ENCODE assay signal across 8 cellular contexts in the genomic region with DNA sequence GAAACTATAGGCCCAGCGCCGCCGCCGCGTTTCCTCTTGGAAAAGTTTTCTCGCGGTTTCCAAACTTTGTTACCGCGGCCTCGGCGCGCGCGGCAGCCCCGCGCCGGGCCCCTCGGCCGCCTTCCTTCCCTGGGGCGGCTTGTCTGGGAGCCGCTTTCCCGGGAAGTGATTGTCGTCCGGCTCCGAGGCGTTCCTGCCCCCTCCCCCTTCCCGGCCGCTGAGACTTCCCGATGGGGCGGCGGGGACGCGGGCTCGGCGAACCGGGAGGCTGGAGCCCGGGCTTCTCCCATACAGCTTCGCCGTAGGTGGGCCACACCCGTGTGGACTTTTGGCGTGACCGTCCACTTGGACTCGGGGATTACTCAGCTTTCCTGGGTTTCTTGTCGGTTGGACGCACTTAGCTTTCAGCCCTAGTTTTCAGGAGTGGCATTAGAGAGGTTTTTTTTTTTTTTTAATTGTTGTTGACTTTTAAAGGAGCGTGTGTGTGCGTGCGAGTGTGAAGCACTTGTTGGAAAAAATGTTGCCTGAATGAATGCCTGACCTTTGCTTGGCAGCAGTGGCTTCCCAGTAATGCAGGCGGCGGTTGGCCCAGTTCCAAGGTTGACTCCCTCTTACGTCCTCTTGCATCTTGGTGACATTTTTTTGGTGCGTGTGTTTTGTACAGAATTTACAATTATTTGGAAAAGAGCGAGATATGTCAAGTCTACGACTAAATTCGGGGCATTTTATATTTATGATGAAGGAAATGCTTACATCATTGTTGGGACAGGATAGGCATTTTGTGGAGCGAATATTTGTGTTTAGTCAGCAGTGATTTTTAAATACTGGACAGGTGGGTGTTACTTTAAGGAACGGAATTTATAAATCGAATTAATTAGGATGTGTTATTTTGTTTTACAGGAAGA. TPM values are rescaled to one million over a fixed set of nuclear protein-coding genes. Genes with fewer than 3 reads are reported as not detected.
DNase-seq lines count a peak whose midpoint lies in the region; ATAC-seq and FAIRE-seq lines count a peak whose summit lies in the region.

No MANE protein-coding gene starts in this region.

- H3K9me3 ChIP-seq in small intestine (ENCODE audit: control insufficient read depth, low read depth), result no peaks in the 10 kb centered on the region

- H3K4me1 ChIP-seq in small intestine (ENCODE audit: control insufficient read depth in 2 of 2, insufficient read depth in 1 of 2, low read depth in 1 of 2, low read length in 1 of 2), result peaks cover 0 to 7% of the 10 kb centered on the region in 2 donors

- DNase-seq in C1 segment of cervical spinal cord (lab: John Stamatoyannopoulos, UW), result peak in 11 of 14 donors; percentile 29 to 77 (median 59)
- peak; percentile 74 for DNase-seq in NCI-H1105 treated with DMSO at 0.1 percent for 48 hours (lab: John Stamatoyannopoulos, UW)
- DNase-seq in UCSD-AML1 (lab: John Stamatoyannopoulos, UW; ENCODE audit: unreplicated experiment), result peak; percentile 64
- peak; percentile 37 for DNase-seq in cerebellar cortex (ENCODE audit: low spot score)
- DNase-seq in islet precursor cell, result peak; percentile 74
- peak; percentile 93 for DNase-seq in small intestine

- no peaks in the 10 kb centered on the region for H3K27me3 ChIP-seq in small intestine (ENCODE audit: control insufficient read depth in 2 of 2, insufficient read depth in 2 of 2, low read length in 2 of 2)

- 2 to 4% (median 2%) methylated on average over 52 to 58 of the region's 58 CpGs for WGBS in small intestine, 3 donors

- no peak for FAIRE-seq in small intestine (lab: Jason Lieb, UNC)

- peak overlapping the region; percentile 81 to 98 for H3K4me3 ChIP-seq in small intestine (ENCODE audit: low read depth in 1 of 2, low read length in 2 of 2)

- ATAC-seq in GM21529 (IDR thresholded peaks at IDR 0.05; ENCODE audit: unreplicated experiment), result peak; percentile 19
- no peak for ATAC-seq in GM19023 (IDR thresholded peaks at IDR 0.05; ENCODE audit: unreplicated experiment)

- peak overlapping the region; percentile 98 to 99 for H3K27ac ChIP-seq in small intestine (ENCODE audit: low read depth in 1 of 2, low read length in 1 of 2)

- peaks cover 0 to 2% of the 10 kb centered on the region in 2 donors for H3K36me3 ChIP-seq in small intestine (ENCODE audit: control insufficient read depth in 2 of 2, insufficient read depth in 2 of 2, low read length in 2 of 2)

RNA-seq across cellular contexts. Expression of a gene that starts 0.8 kb away (rescaled TPM):
- polyA plus RNA-seq in small intestine, result 100 to 1,000 TPM; 145 to 222 (median 169) TPM

Comparison
In these comparisons a context has a peak if more than half of its experiments do, and no peak if none do; other contexts are left out.
1. DNase-seq: peak in every context shown above with its lines; median percentile 93 in small intestine; 74 in NCI-H1105 treated with DMSO at 0.1 percent for 48 hours; 74 in islet precursor cell; 64 in UCSD-AML1; 59 in C1 segment of cervical spinal cord; 37 in cerebellar cortex.